11 cellular contexts compared by ENCODE assay signal in genomic region chr7:5836173-5836572, GRCh38. TPM values are rescaled to one million over a fixed set of nuclear protein-coding genes. Genes with fewer than 3 reads are reported as not detected.
DNase-seq lines count a peak whose midpoint lies in the region; ATAC-seq and TF ChIP-seq lines count a peak whose summit lies in the region.
"Not testable (repeated sequence)": the region's sequence is repeated elsewhere in the genome, so short reads cannot be mapped to it uniquely, and the experiment has no call there.
"Had no signal": no experiment of that assay in that cellular context is flagged by ENCODE, and none has a peak within 500 bp of the region (broad histone marks: within the 10 kb centered on the region; RNA-seq: fewer than 3 reads in every experiment).

No MANE protein-coding gene starts in this region.

- intact Hi-C loops in CD4-positive, alpha-beta memory T cell (cut with micrococcal nuclease): loop anchor here (1.0 kb wide), 1 partner anchor 13 kb away; no protein-coding TSS in a partner anchor
- intact Hi-C loops in activated CD8-positive, alpha-beta T cell treated with anti-CD3 and anti-CD28 coated beads for 36 hours (cut with micrococcal nuclease): not testable (repeated sequence)

- peaks cover 61% of the 10 kb centered on the region for H3K4me1 ChIP-seq in CD4-positive, alpha-beta memory T cell (ENCODE audit: insufficient read depth, low read length)
- H3K4me1 ChIP-seq in effector memory CD4-positive, alpha-beta T cell (ENCODE audit: control insufficient read depth, insufficient read depth, low read length, poor library complexity, severe bottlenecking): peaks cover 27% of the 10 kb centered on the region

- H3K27me3 Mint-ChIP-seq in CD4-positive, alpha-beta memory T cell; activated CD8-positive, alpha-beta T cell treated with anti-CD3 and anti-CD28 coated beads for 36 hours; activated naive CD8-positive, alpha-beta T cell; nephron progenitor cell (ENCODE audit: low read depth, poor library complexity): not testable (repeated sequence)

- not testable (repeated sequence) for H3K9me3 ChIP-seq in CD4-positive, alpha-beta memory T cell (ENCODE audit: control insufficient read depth in 1 of 2, low read length in 2 of 2); effector memory CD4-positive, alpha-beta T cell (ENCODE audit: control insufficient read depth, low read length)

- peak overlapping the region; percentile 91 to 96 (median 94) for H3K27ac Mint-ChIP-seq in CD4-positive, alpha-beta memory T cell
- peak overlapping the region; percentile 76 for H3K27ac Mint-ChIP-seq in activated CD8-positive, alpha-beta T cell treated with anti-CD3 and anti-CD28 coated beads for 36 hours
- H3K27ac Mint-ChIP-seq in activated naive CD8-positive, alpha-beta T cell: peak overlapping the region; percentile 83
- H3K27ac Mint-ChIP-seq in nephron progenitor cell: peak overlapping the region; percentile 36

- peak overlapping the region in 7 of 8 donors; percentile 62 to 83 (median 72) for H3K4me3 Mint-ChIP-seq in CD4-positive, alpha-beta memory T cell
- H3K4me3 Mint-ChIP-seq in activated CD8-positive, alpha-beta T cell treated with anti-CD3 and anti-CD28 coated beads for 36 hours; nephron progenitor cell: not testable (repeated sequence)
- H3K4me3 Mint-ChIP-seq in activated naive CD8-positive, alpha-beta T cell: peak overlapping the region; percentile 52

- CTCF ChIA-PET in CD4-positive, alpha-beta memory T cell (lab: Charles Lee; ENCODE audit: partially characterized antibody): interaction anchor here (0.7 to 5.7 kb wide), 4 partner anchors 9 to 69 kb away, joined by 3 to 25 read pairs (median 14); partner anchors contain the start of gene RNF216
- CTCF ChIA-PET in activated CD8-positive, alpha-beta T cell treated with anti-CD3 and anti-CD28 coated beads for 36 hours (lab: Charles Lee): interaction anchor here (0.8 to 1.3 kb wide), 2 partner anchors 8 to 9 kb away, joined by 3 to 7 read pairs; no protein-coding TSS in a partner anchor

- H3K27ac ChIP-seq in CD4-positive, alpha-beta memory T cell (ENCODE audit: low read depth, low read length): peak overlapping the region; percentile 34
- H3K27ac ChIP-seq in effector memory CD4-positive, alpha-beta T cell (ENCODE audit: insufficient read depth, low read length, poor library complexity, severe bottlenecking): peak overlapping the region; percentile 61

- peaks cover 16 to 26% of the 10 kb centered on the region in 2 donors for H3K36me3 Mint-ChIP-seq in CD4-positive, alpha-beta memory T cell
- H3K36me3 Mint-ChIP-seq in activated CD8-positive, alpha-beta T cell treated with anti-CD3 and anti-CD28 coated beads for 36 hours (ENCODE audit: low read depth); activated naive CD8-positive, alpha-beta T cell; nephron progenitor cell (ENCODE audit: low read depth): not testable (repeated sequence)

- ATAC-seq in activated CD8-positive, alpha-beta T cell treated with anti-CD3 and anti-CD28 coated beads for 36 hours: peak; percentile 54

- not testable (repeated sequence) for H3K9me3 Mint-ChIP-seq in CD4-positive, alpha-beta memory T cell; activated CD8-positive, alpha-beta T cell treated with anti-CD3 and anti-CD28 coated beads for 36 hours; activated naive CD8-positive, alpha-beta T cell (ENCODE audit: low read depth); nephron progenitor cell

- DNase-seq in CD4-positive, alpha-beta memory T cell: peak; percentile 49 to 73 (median 55)
- peak; percentile 23 for DNase-seq in T-helper 22 cell (ENCODE audit: low read depth)
- DNase-seq in activated CD8-positive, alpha-beta T cell treated with anti-CD3 and anti-CD28 coated beads for 36 hours; nephron progenitor cell: not testable (repeated sequence)
- DNase-seq in activated effector memory CD4-positive, alpha-beta T cell treated with Interleukin-2 at 50 U/mL for 16 hours: peak; percentile 43
- peak in 1 of 3 donors; percentile 47 for DNase-seq in effector memory CD4-positive, alpha-beta T cell

- not testable (repeated sequence) for H3K36me3 ChIP-seq in CD4-positive, alpha-beta memory T cell (ENCODE audit: insufficient read depth, low read length)
- peaks cover 12% of the 10 kb centered on the region for H3K36me3 ChIP-seq in effector memory CD4-positive, alpha-beta T cell (ENCODE audit: control insufficient read depth, insufficient read depth, low read length)

- H3K27me3 ChIP-seq in CD4-positive, alpha-beta memory T cell (ENCODE audit: insufficient read depth, low read length); effector memory CD4-positive, alpha-beta T cell (replicated peaks; ENCODE audit: control insufficient read depth, insufficient read depth, low read length, poor library complexity, severe bottlenecking): not testable (repeated sequence)

- peaks cover 27 to 60% (median 41%) of the 10 kb centered on the region in 4 donors for H3K4me1 Mint-ChIP-seq in CD4-positive, alpha-beta memory T cell
- peaks cover 29% of the 10 kb centered on the region for H3K4me1 Mint-ChIP-seq in activated CD8-positive, alpha-beta T cell treated with anti-CD3 and anti-CD28 coated beads for 36 hours (ENCODE audit: low read depth)
- H3K4me1 Mint-ChIP-seq in activated naive CD8-positive, alpha-beta T cell (ENCODE audit: low read depth): peaks cover 47% of the 10 kb centered on the region
- peaks cover 18% of the 10 kb centered on the region for H3K4me1 Mint-ChIP-seq in nephron progenitor cell

- TF ChIP-seq CTCF in activated CD8-positive, alpha-beta T cell treated with anti-CD3 and anti-CD28 coated beads for 36 hours (IDR thresholded peaks at IDR 0.05); nephron progenitor cell (IDR thresholded peaks at IDR 0.05): not testable (repeated sequence)

- POLR2A ChIA-PET in CD4-positive, alpha-beta memory T cell (lab: Charles Lee; ENCODE audit: partially characterized antibody): interaction anchor here (1.2 to 9.2 kb wide), 6 partner anchors 9 to 308 kb away, joined by 3 to 90 read pairs (median 4); partner anchors contain the start of gene RNF216
- POLR2A ChIA-PET in activated CD8-positive, alpha-beta T cell treated with anti-CD3 and anti-CD28 coated beads for 36 hours (lab: Charles Lee): not testable (repeated sequence)

- H3K4me3 ChIP-seq in CD4-positive, alpha-beta memory T cell (ENCODE audit: low read length in 2 of 2); effector memory CD4-positive, alpha-beta T cell (ENCODE audit: insufficient read depth, low read depth, low read length, poor library complexity, severe bottlenecking): not testable (repeated sequence)

RNA-seq across cellular contexts. Expression of gene OCM, which starts 44.4 kb away (rescaled TPM):
- 10 to 100 TPM in 1 of 2 experiments, 1 to 10 TPM in 1; 9.0 to 11.4 TPM for total RNA-seq in CD4-positive, alpha-beta memory T cell
- 1 to 10 TPM in 1 of 2 donors, under 1 TPM in 1; 0.63 to 1.5 TPM for polyA plus RNA-seq in CD4-positive, alpha-beta memory T cell
- not detected for total RNA-seq in activated CD8-positive, alpha-beta T cell treated with anti-CD3 and anti-CD28 coated beads for 36 hours
- total RNA-seq: A673, Daoy, H4, LHCN-M2 had no signal

RNA-seq across cellular contexts. Expression of gene RNF216, which starts 54.7 kb away (rescaled TPM):
- total RNA-seq in CD4-positive, alpha-beta memory T cell: 10 to 100 TPM; 80.0 to 82.4 TPM
- polyA plus RNA-seq in CD4-positive, alpha-beta memory T cell: 10 to 100 TPM; 19.2 to 41.4 TPM
- 10 to 100 TPM; 46.2 to 48.0 TPM for total RNA-seq in activated CD8-positive, alpha-beta T cell treated with anti-CD3 and anti-CD28 coated beads for 36 hours

Comparison
In these comparisons a context has a peak if more than half of its experiments do, and no peak if none do; other contexts are left out.
1. H3K27ac Mint-ChIP-seq: peak in every context shown above with its lines; median percentile 94 in CD4-positive, alpha-beta memory T cell; 83 in activated naive CD8-positive, alpha-beta T cell; 76 in activated CD8-positive, alpha-beta T cell treated with anti-CD3 and anti-CD28 coated beads for 36 hours; 36 in nephron progenitor cell.
2. RNA of gene OCM, which starts 44.4 kb away (total RNA-seq): 9.0 to 11.4 TPM in CD4-positive, alpha-beta memory T cell; not detected in activated CD8-positive, alpha-beta T cell treated with anti-CD3 and anti-CD28 coated beads for 36 hours; every median in the first group is over 4 times any median in the second.